19 cellular contexts compared by ENCODE assay signal in the genomic region with DNA sequence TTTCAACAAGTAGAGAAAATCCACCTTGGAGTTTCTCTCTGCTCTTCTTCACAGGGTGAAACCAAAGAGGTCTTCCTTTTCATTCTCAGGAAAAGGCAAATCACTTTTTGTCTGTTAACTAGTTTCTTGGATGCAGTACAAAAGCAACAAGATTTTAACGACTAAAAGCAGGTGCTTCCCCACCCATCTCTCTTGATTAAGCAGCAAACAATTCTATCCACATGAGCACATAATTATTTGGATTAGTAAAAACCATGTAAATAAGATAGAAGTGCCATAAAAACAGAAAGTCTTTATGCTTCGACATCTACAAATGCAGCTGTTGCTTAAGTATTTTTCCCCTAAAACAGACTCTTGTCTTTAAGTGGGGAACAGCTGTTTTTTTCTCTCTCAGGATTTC. TPM values are rescaled to one million over a fixed set of nuclear protein-coding genes. Genes with fewer than 3 reads are reported as not detected.
DNase-seq lines count a peak whose midpoint lies in the region; ATAC-seq and TF ChIP-seq lines count a peak whose summit lies in the region.
"Had no signal": no experiment of that assay in that cellular context is flagged by ENCODE, and none has a peak within 500 bp of the region (broad histone marks: within the 10 kb centered on the region; RNA-seq: fewer than 3 reads in every experiment).

No MANE protein-coding gene starts in this region.

- H3K27me3 Mint-ChIP-seq in endodermal cell (ENCODE audit: insufficient read depth), result no peaks in the 10 kb centered on the region
- H3K27me3 Mint-ChIP-seq: CD8-positive, alpha-beta memory T cell; IgD-negative memory B cell; T-cell had no signal

- no peak overlapping the region for H3K27ac Mint-ChIP-seq in endodermal cell
- H3K27ac Mint-ChIP-seq: activated CD8-positive, alpha-beta T cell treated with anti-CD3 and anti-CD28 coated beads, Interleukin-2, amount 10 ng/mL, durations not matched to agents 7 days and 5 days; activated naive CD8-positive, alpha-beta T cell treated with anti-CD3 and anti-CD28 coated beads, Interleukin-2, amount 10 ng/mL, durations not matched to agents 7 days and 5 days; IgD-negative memory B cell; T-cell had no signal

- no peak for TF ChIP-seq POLR2A in transverse colon (IDR thresholded peaks at IDR 0.05)

- peak; percentile 4 for ATAC-seq in Right ventricle myocardium superior (ENCODE audit: poor library complexity)
- no peak for ATAC-seq in HG03469 (IDR thresholded peaks at IDR 0.05; ENCODE audit: unreplicated experiment)
- ATAC-seq: activated CD8-positive, alpha-beta T cell treated with anti-CD3 and anti-CD28 coated beads, Interleukin-2, amount 10 ng/mL, durations not matched to agents 7 days and 5 days; T-cell had no signal

- H3K4me1 ChIP-seq in endodermal cell (ENCODE audit: control insufficient read depth, insufficient read depth, low read length), result peaks cover 16% of the 10 kb centered on the region
- peaks cover 19% of the 10 kb centered on the region for H3K4me1 ChIP-seq in neuron (ENCODE audit: insufficient read depth, low read length)
- H3K4me1 ChIP-seq in transverse colon, result peaks cover 0 to 26% (median 19%) of the 10 kb centered on the region in 4 donors

- in situ Hi-C loops in transverse colon (cut with MboI; ENCODE audit: low pct_ligation_motif_present in 1 of 4, low pct_unique_long_range_greater_than_20kb in 1 of 4, low sequenced_read_pairs in 3 of 4), result no loop called here

- H3K4me1 Mint-ChIP-seq in endodermal cell, result peaks cover 18% of the 10 kb centered on the region
- H3K4me1 Mint-ChIP-seq: activated naive CD8-positive, alpha-beta T cell treated with anti-CD3 and anti-CD28 coated beads, Interleukin-2, amount 10 ng/mL, durations not matched to agents 7 days and 5 days; CD8-positive, alpha-beta memory T cell; IgD-negative memory B cell; T-cell had no signal

- peaks cover 2% of the 10 kb centered on the region for H3K9me3 Mint-ChIP-seq in endodermal cell
- H3K9me3 Mint-ChIP-seq: activated naive CD8-positive, alpha-beta T cell treated with anti-CD3 and anti-CD28 coated beads, Interleukin-2, amount 10 ng/mL, durations not matched to agents 7 days and 5 days; CD8-positive, alpha-beta memory T cell; IgD-negative memory B cell; T-cell had no signal

- no peak for TF ChIP-seq EP300 in transverse colon (IDR thresholded peaks at IDR 0.05; ENCODE audit: low read depth)

- peak overlapping the region; percentile 4 for H3K9ac ChIP-seq in endodermal cell (ENCODE audit: extremely low read depth, low read length, poor library complexity, severe bottlenecking)

- H3K9me3 ChIP-seq in endodermal cell (ENCODE audit: control insufficient read depth, low read length), result no peaks in the 10 kb centered on the region
- no peaks in the 10 kb centered on the region for H3K9me3 ChIP-seq in neuron (ENCODE audit: low read length)
- no peaks in the 10 kb centered on the region for H3K9me3 ChIP-seq in transverse colon

- 90 to 100% methylated on average over 1 to 2 of the region's 2 CpGs for WGBS in endodermal cell (ENCODE audit: insufficient coverage in 1 of 2, insufficient read length in 1 of 2), 2 experiments
- 33 to 35% methylated on average over 2 of the region's 2 CpGs for WGBS in transverse colon (ENCODE audit: low coverage in 1 of 2), 2 donors

- peak overlapping the region; percentile 38 for H2AFZ ChIP-seq in neuron (ENCODE audit: low read depth, low read length)

- peak overlapping the region; percentile 70 for H3K27ac ChIP-seq in endodermal cell (ENCODE audit: low read depth, low read length)
- H3K27ac ChIP-seq in transverse colon, result peak overlapping the region; percentile 49 to 73 (median 67)
- H3K27ac ChIP-seq: WERI-Rb-1 had no signal

- peaks cover 35% of the 10 kb centered on the region for H3K36me3 Mint-ChIP-seq in endodermal cell (ENCODE audit: low read depth)
- H3K36me3 Mint-ChIP-seq: activated naive CD8-positive, alpha-beta T cell treated with anti-CD3 and anti-CD28 coated beads, Interleukin-2, amount 10 ng/mL, durations not matched to agents 7 days and 5 days had no signal

- DNase-seq in Right ventricle myocardium superior, result no peak
- no peak for DNase-seq in cardiac septum (ENCODE audit: low spot score)
- DNase-seq in endodermal cell, result no peak
- no peak for DNase-seq in transverse colon
- no peak for DNase-seq in stimulated activated CD4-positive, alpha-beta T cell treated with anti-CD3 and anti-CD28 coated beads, Interleukin-12 subunit alpha, Interleukin-12 subunit beta, amount 100 ng/mL, for 4 hours
- DNase-seq in GM19240 (ENCODE audit: insufficient read length, low spot score), result no peak
- DNase-seq: activated CD8-positive, alpha-beta T cell treated with anti-CD3 and anti-CD28 coated beads, Interleukin-2, amount 10 ng/mL, durations not matched to agents 7 days and 5 days; activated naive CD8-positive, alpha-beta T cell treated with anti-CD3 and anti-CD28 coated beads, Interleukin-2, amount 10 ng/mL, durations not matched to agents 7 days and 5 days; CD8-positive, alpha-beta memory T cell; NCI-H1048; NK-92 treated with Interleukin-12 subunit alpha and Interleukin-12 subunit beta, amount 100 ng/mL, for 24 hours; RPMI8226; T-cell; WERI-Rb-1 had no signal

- peak overlapping the region; percentile 27 for H3K4me3 ChIP-seq in endodermal cell (ENCODE audit: low read length)
- H3K4me3 ChIP-seq in neuron (ENCODE audit: low read length), result no peak overlapping the region
- no peak overlapping the region for H3K4me3 ChIP-seq in transverse colon
- H3K4me3 ChIP-seq: lung, skin epidermis had no signal

- TF ChIP-seq CTCF in endodermal cell (conservative IDR thresholded peaks at IDR 0.05) (no peak), transverse colon (IDR thresholded peaks at IDR 0.05) (no peak)

- H3K27me3 ChIP-seq in endodermal cell (ENCODE audit: control insufficient read depth, insufficient read depth, low read length, poor library complexity, severe bottlenecking) (no peaks in the 10 kb centered on the region), neuron (ENCODE audit: insufficient read depth, low read length) (no peaks in the 10 kb centered on the region), transverse colon (no peaks in the 10 kb centered on the region)

- intact Hi-C loops in Right ventricle myocardium superior (cut with DNase I), result no loop called here
- intact Hi-C loops in cardiac septum (cut with DNase I), result no loop called here
- intact Hi-C loops in transverse colon (cut with DNase I; ENCODE audit: low total_unique reads), result no loop called here

- H3K4me3 Mint-ChIP-seq in endodermal cell, result no peak overlapping the region
- H3K4me3 Mint-ChIP-seq: activated CD8-positive, alpha-beta T cell treated with anti-CD3 and anti-CD28 coated beads, Interleukin-2, amount 10 ng/mL, durations not matched to agents 7 days and 5 days; activated naive CD8-positive, alpha-beta T cell treated with anti-CD3 and anti-CD28 coated beads, Interleukin-2, amount 10 ng/mL, durations not matched to agents 7 days and 5 days; CD8-positive, alpha-beta memory T cell; IgD-negative memory B cell; T-cell had no signal

- H3K36me3 ChIP-seq in endodermal cell (ENCODE audit: control insufficient read depth, insufficient read depth, low read length) (peaks cover 45% of the 10 kb centered on the region), neuron (ENCODE audit: insufficient read depth, low read length) (peaks cover 4% of the 10 kb centered on the region), transverse colon (no peaks in the 10 kb centered on the region)
- H3K36me3 ChIP-seq: WERI-Rb-1 had no signal

RNA-seq across cellular contexts. Expression of gene USP54, which starts 37.4 kb away (rescaled TPM):
- 22.5 TPM for total RNA-seq in Right ventricle myocardium superior
- total RNA-seq in cardiac septum, result 16.3 TPM
- 100 to 1,000 TPM in 1 of 2 donors, 10 to 100 TPM in 1; 89.5 to 110 TPM for total RNA-seq in endodermal cell
- 41.0 TPM for polyA plus RNA-seq in endodermal cell (2013, experiment 1 of 2)
- polyA plus RNA-seq in endodermal cell (2013, experiment 2 of 2), result 33.4 TPM
- 100 to 1,000 TPM; 109 to 168 (median 114) TPM for total RNA-seq in transverse colon

RNA-seq across cellular contexts. Expression of gene PPP3CB, which starts 57.9 kb away (rescaled TPM):
- 64.1 TPM for total RNA-seq in Right ventricle myocardium superior
- 61.6 TPM for total RNA-seq in cardiac septum
- total RNA-seq in endodermal cell, result 10 to 100 TPM; 39.2 to 40.2 TPM
- polyA plus RNA-seq in endodermal cell (2013, experiment 1 of 2), result 48.2 TPM
- polyA plus RNA-seq in endodermal cell (2013, experiment 2 of 2), result 44.8 TPM
- total RNA-seq in transverse colon, result 10 to 100 TPM; 20.5 to 54.5 (median 35.9) TPM
